In the genomic region with DNA sequence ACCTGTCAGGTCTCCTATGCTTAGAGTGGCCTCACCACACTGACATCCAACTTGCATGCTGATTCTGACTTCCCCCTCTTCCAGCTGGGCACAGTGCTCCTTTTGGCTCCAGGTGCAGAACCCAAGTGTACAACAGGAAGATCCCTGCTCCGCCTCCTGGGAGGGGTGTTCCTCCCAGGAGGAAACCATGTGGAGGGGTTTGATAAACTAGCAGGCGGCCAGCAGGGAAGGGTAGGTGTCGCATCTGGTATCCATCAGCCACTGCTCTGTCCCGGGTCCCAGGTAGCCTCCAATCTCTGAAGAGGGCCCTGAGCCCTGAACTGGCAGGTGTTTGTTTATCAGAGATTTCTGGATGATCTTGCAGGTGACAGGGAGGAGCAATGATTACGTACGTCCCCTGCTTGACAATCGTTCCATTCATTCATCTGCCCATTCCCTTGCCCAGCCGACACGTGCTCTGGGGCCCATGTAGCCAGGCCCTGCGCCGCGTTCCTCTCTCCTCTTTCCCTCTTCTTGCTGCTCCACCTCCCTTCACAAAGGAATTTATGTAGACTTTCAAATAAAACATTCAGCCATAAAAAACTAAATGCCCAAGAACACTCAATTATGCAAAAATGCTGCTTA, we compare ENCODE assay signal across 1 cellular context.
TF ChIP-seq lines count a peak whose summit lies in the region.

No MANE protein-coding gene starts in this region.

TF ChIP-seq in HepG2, 621 proteins besides CTCF, POLR2A, EP300 and RAD21 (continues in another document):
- TF ChIP-seq TCF12 (IDR thresholded peaks at IDR 0.05) = no peak
- no peak for TF ChIP-seq TCF12 (CRISPR knock-in tag; IDR thresholded peaks at IDR 0.05)
- 0 out of 2 replicates have a peak, but pooled peaks have one; percentile 27 for TF ChIP-seq ARID5B (CRISPR knock-in tag; IDR thresholded peaks at IDR 0.05)
- TF ChIP-seq ZFP82 (CRISPR knock-in tag; IDR thresholded peaks at IDR 0.05; ENCODE audit: borderline replicate concordance) = no peak
- peak; percentile 31; the same call in 1 of the 2 replicates for TF ChIP-seq SOX5 (CRISPR knock-in tag; IDR thresholded peaks at IDR 0.05; ENCODE audit: borderline replicate concordance)
- TF ChIP-seq ZNF282 (IDR thresholded peaks at IDR 0.05; ENCODE audit: partially characterized antibody) = no peak
- TF ChIP-seq, protein P1, sequence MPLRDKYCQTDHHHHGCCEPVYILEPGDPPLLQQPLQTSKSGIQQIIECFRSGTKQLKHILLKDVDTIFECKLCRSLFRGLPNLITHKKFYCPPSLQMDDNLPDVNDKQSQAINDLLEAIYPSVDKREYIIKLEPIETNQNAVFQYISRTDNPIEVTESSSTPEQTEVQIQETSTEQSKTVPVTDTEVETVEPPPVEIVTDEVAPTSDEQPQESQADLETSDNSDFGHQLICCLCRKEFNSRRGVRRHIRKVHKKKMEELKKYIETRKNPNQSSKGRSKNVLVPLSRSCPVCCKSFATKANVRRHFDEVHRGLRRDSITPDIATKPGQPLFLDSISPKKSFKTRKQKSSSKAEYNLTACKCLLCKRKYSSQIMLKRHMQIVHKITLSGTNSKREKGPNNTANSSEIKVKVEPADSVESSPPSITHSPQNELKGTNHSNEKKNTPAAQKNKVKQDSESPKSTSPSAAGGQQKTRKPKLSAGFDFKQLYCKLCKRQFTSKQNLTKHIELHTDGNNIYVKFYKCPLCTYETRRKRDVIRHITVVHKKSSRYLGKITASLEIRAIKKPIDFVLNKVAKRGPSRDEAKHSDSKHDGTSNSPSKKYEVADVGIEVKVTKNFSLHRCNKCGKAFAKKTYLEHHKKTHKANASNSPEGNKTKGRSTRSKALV (CRISPR knock-in tag; IDR thresholded peaks at IDR 0.05) = no peak
- no peak for TF ChIP-seq FOXA1 (IDR thresholded peaks at IDR 0.05)
- TF ChIP-seq FOXA1 (CRISPR knock-in tag; IDR thresholded peaks at IDR 0.05) = peak; percentile 24; the same call in 1 of the 2 replicates
- no peak for TF ChIP-seq HNRNPL (IDR thresholded peaks at IDR 0.05; ENCODE audit: low read depth, low read length)
- no peak for TF ChIP-seq ZNF382 (CRISPR knock-in tag; IDR thresholded peaks at IDR 0.05; ENCODE audit: borderline replicate concordance)
- peak; percentile 50; the same call in 1 of the 2 replicates for TF ChIP-seq FOSL2 (CRISPR knock-in tag; IDR thresholded peaks at IDR 0.05)
- peak; percentile 98 for TF ChIP-seq GFI1 (CRISPR knock-in tag; IDR thresholded peaks at IDR 0.05; ENCODE audit: borderline replicate concordance)
- TF ChIP-seq, protein P2, sequence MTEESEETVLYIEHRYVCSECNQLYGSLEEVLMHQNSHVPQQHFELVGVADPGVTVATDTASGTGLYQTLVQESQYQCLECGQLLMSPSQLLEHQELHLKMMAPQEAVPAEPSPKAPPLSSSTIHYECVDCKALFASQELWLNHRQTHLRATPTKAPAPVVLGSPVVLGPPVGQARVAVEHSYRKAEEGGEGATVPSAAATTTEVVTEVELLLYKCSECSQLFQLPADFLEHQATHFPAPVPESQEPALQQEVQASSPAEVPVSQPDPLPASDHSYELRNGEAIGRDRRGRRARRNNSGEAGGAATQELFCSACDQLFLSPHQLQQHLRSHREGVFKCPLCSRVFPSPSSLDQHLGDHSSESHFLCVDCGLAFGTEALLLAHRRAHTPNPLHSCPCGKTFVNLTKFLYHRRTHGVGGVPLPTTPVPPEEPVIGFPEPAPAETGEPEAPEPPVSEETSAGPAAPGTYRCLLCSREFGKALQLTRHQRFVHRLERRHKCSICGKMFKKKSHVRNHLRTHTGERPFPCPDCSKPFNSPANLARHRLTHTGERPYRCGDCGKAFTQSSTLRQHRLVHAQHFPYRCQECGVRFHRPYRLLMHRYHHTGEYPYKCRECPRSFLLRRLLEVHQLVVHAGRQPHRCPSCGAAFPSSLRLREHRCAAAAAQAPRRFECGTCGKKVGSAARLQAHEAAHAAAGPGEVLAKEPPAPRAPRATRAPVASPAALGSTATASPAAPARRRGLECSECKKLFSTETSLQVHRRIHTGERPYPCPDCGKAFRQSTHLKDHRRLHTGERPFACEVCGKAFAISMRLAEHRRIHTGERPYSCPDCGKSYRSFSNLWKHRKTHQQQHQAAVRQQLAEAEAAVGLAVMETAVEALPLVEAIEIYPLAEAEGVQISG (CRISPR knock-in tag; IDR thresholded peaks at IDR 0.05) = peak; percentile 27; the same call in 1 of the 2 replicates
- TF ChIP-seq ZNF629 (CRISPR knock-in tag; conservative IDR thresholded peaks at IDR 0.05) = peak; percentile 78
- TF ChIP-seq, protein P3, sequence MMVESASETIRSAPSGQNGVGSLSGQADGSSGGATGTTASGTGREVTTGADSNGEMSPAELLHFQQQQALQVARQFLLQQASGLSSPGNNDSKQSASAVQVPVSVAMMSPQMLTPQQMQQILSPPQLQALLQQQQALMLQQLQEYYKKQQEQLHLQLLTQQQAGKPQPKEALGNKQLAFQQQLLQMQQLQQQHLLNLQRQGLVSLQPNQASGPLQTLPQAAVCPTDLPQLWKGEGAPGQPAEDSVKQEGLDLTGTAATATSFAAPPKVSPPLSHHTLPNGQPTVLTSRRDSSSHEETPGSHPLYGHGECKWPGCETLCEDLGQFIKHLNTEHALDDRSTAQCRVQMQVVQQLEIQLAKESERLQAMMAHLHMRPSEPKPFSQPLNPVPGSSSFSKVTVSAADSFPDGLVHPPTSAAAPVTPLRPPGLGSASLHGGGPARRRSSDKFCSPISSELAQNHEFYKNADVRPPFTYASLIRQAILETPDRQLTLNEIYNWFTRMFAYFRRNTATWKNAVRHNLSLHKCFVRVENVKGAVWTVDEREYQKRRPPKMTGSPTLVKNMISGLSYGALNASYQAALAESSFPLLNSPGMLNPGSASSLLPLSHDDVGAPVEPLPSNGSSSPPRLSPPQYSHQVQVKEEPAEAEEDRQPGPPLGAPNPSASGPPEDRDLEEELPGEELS (CRISPR knock-in tag; IDR thresholded peaks at IDR 0.05) = peak; percentile 56; the same call in 1 of the 2 replicates
- TF ChIP-seq SMAD3 (CRISPR knock-in tag; IDR thresholded peaks at IDR 0.05) = no peak
- no peak for TF ChIP-seq MAFF (IDR thresholded peaks at IDR 0.05; ENCODE audit: low read depth, low read length)
- TF ChIP-seq, protein P4, sequence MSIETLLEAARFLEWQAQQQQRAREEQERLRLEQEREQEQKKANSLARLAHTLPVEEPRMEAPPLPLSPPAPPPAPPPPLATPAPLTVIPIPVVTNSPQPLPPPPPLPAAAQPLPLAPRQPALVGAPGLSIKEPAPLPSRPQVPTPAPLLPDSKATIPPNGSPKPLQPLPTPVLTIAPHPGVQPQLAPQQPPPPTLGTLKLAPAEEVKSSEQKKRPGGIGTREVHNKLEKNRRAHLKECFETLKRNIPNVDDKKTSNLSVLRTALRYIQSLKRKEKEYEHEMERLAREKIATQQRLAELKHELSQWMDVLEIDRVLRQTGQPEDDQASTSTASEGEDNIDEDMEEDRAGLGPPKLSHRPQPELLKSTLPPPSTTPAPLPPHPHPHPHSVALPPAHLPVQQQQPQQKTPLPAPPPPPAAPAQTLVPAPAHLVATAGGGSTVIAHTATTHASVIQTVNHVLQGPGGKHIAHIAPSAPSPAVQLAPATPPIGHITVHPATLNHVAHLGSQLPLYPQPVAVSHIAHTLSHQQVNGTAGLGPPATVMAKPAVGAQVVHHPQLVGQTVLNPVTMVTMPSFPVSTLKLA (IDR thresholded peaks at IDR 0.05) = no peak
- no peak for TF ChIP-seq MAFG (CRISPR knock-in tag; IDR thresholded peaks at IDR 0.05)
- 0 out of 2 replicates have a peak, but pooled peaks have one; percentile 17 for TF ChIP-seq GATAD2A (CRISPR knock-in tag; IDR thresholded peaks at IDR 0.05)
- no peak for TF ChIP-seq STAT6 (CRISPR knock-in tag; IDR thresholded peaks at IDR 0.05; ENCODE audit: borderline replicate concordance)
- no peak for TF ChIP-seq DMAP1 (CRISPR knock-in tag; IDR thresholded peaks at IDR 0.05)
- TF ChIP-seq BHLHE40 (IDR thresholded peaks at IDR 0.05; ENCODE audit: low read length) = peak; percentile 89
- no peak for TF ChIP-seq RARG (CRISPR knock-in tag; IDR thresholded peaks at IDR 0.05; ENCODE audit: low read depth)
- TF ChIP-seq MYC (CRISPR knock-in tag; IDR thresholded peaks at IDR 0.05; ENCODE audit: borderline replicate concordance) = peak; percentile 67; the same call in 1 of the 2 replicates
- 0 out of 2 replicates have a peak, but pooled peaks have one; percentile 23 for TF ChIP-seq HOXA3 (CRISPR knock-in tag; IDR thresholded peaks at IDR 0.05)
- no peak for TF ChIP-seq ZFP62 (CRISPR knock-in tag; IDR thresholded peaks at IDR 0.05)
- TF ChIP-seq LBX2 (CRISPR knock-in tag; IDR thresholded peaks at IDR 0.05; ENCODE audit: borderline replicate concordance) = no peak
- no peak for TF ChIP-seq MTA1 (CRISPR knock-in tag; IDR thresholded peaks at IDR 0.05; ENCODE audit: borderline replicate concordance)
- no peak for TF ChIP-seq ZNF646 (CRISPR knock-in tag; IDR thresholded peaks at IDR 0.05)
